In genomic region chr4:122776916-122777315, GRCh38 we compare ENCODE assay signal across 17 cellular contexts. TPM values are rescaled to one million over a fixed set of nuclear protein-coding genes. Genes with fewer than 3 reads are reported as not detected.
DNase-seq lines count a peak whose midpoint lies in the region; ATAC-seq, FAIRE-seq and TF ChIP-seq lines count a peak whose summit lies in the region.
"Had no signal": no experiment of that assay in that cellular context is flagged by ENCODE, and none has a peak within 500 bp of the region (broad histone marks: within the 10 kb centered on the region; RNA-seq: fewer than 3 reads in every experiment).

No MANE protein-coding gene starts in this region.

- H3K36me3 ChIP-seq in small intestine (ENCODE audit: control insufficient read depth in 2 of 2, insufficient read depth in 2 of 2, low read length in 2 of 2) = no peaks in the 10 kb centered on the region
- H3K36me3 ChIP-seq in ascending aorta = no peaks in the 10 kb centered on the region
- H3K36me3 ChIP-seq: left ventricle myocardium inferior had no signal

- H3K27ac ChIP-seq in small intestine (ENCODE audit: low read depth in 1 of 2, low read length in 1 of 2) (no peak overlapping the region), ascending aorta (no peak overlapping the region)
- H3K27ac ChIP-seq: 22Rv1, left ventricle myocardium inferior had no signal

- H3K4me3 ChIP-seq in small intestine (ENCODE audit: low read depth in 1 of 2, low read length in 2 of 2) (no peak overlapping the region), ascending aorta (no peak overlapping the region)
- H3K4me3 ChIP-seq: left ventricle myocardium inferior had no signal

- no peaks in the 10 kb centered on the region for H3K4me1 ChIP-seq in small intestine (ENCODE audit: control insufficient read depth in 2 of 2, insufficient read depth in 1 of 2, low read depth in 1 of 2, low read length in 1 of 2)
- H3K4me1 ChIP-seq in ascending aorta = no peaks in the 10 kb centered on the region

- no peak for TF ChIP-seq CTCF in ascending aorta (IDR thresholded peaks at IDR 0.05)

- intact Hi-C loops in ascending aorta (cut with DNase I) = no loop called here

- FAIRE-seq in small intestine (lab: Jason Lieb, UNC) = no peak
- FAIRE-seq: GM12892 had no signal

- no peaks in the 10 kb centered on the region for H3K9me3 ChIP-seq in small intestine (ENCODE audit: control insufficient read depth, low read depth)
- no peaks in the 10 kb centered on the region for H3K9me3 ChIP-seq in ascending aorta

- whole genome bisulfite sequencing in small intestine, 3 donors = 21 to 55% (median 40%) methylated on average over 4 of the region's 4 CpGs

- DNase-seq in DMS 273 (lab: John Stamatoyannopoulos, UW; ENCODE audit: unreplicated experiment) = peak; percentile 6
- DNase-seq in DMS 273 treated with DMSO at 0.1 percent for 48 hours (lab: John Stamatoyannopoulos, UW) = no peak
- peak; percentile 33 for DNase-seq in NCI-H510A treated with DMSO at 0.1 percent for 48 hours (lab: John Stamatoyannopoulos, UW)
- DNase-seq in dermis microvascular lymphatic vessel endothelial cell (ENCODE audit: low read depth in 2 of 2) = peak; percentile 25 to 77
- DNase-seq in small intestine = peak; percentile 73
- DNase-seq in ascending aorta (ENCODE audit: low spot score in 2 of 2) = no peak
- no peak for DNase-seq in left lobe of liver (ENCODE audit: low spot score)
- DNase-seq: activated CD4-positive, alpha-beta T cell treated with anti-CD3 and anti-CD28 coated beads for 1 hour; hypothalamus; left ventricle myocardium inferior; naive thymus-derived CD8-positive, alpha-beta T cell; stimulated activated CD4-positive, alpha-beta T cell treated with anti-CD3 and anti-CD28 coated beads, Interleukin-1b, Interleukin-23, amount 100 ng/mL, for 48 hours; T-helper 2 cell had no signal

- no peaks in the 10 kb centered on the region for H3K27me3 ChIP-seq in small intestine (ENCODE audit: control insufficient read depth in 2 of 2, insufficient read depth in 2 of 2, low read length in 2 of 2)
- no peaks in the 10 kb centered on the region for H3K27me3 ChIP-seq in ascending aorta

- ATAC-seq in GM21367 (IDR thresholded peaks at IDR 0.05; ENCODE audit: unreplicated experiment) (no peak), left lobe of liver (no peak)
- ATAC-seq: naive thymus-derived CD8-positive, alpha-beta T cell had no signal

RNA-seq across cellular contexts. Expression of gene BBS12, which starts 44.4 kb away (rescaled TPM):
- 4.3 and 4.4 TPM in 2 replicates for total RNA-seq in dermis microvascular lymphatic vessel endothelial cell
- polyA plus RNA-seq in small intestine = 1 to 10 TPM; 1.3 to 1.5 (median 1.4) TPM
- total RNA-seq in ascending aorta = not detected
- total RNA-seq in left lobe of liver = 0.55 TPM

RNA-seq across cellular contexts. Expression of gene FGF2, which starts 49.7 kb away (rescaled TPM):
- 7.0 and 10.3 TPM in 2 replicates for total RNA-seq in dermis microvascular lymphatic vessel endothelial cell
- 1 to 10 TPM in 1 of 3 donors, under 1 TPM in 2; 0.22 to 2.6 (median 0.81) TPM for polyA plus RNA-seq in small intestine
- total RNA-seq in ascending aorta = 20.8 TPM
- total RNA-seq in left lobe of liver = 1.2 TPM
- total RNA-seq: naive thymus-derived CD8-positive, alpha-beta T cell had no signal
- polyA plus RNA-seq: IgD-negative memory B cell; naive thymus-derived CD8-positive, alpha-beta T cell had no signal

Comparison
In these comparisons a context has a peak if more than half of its experiments do, and no peak if none do; other contexts are left out.
1. DNase-seq: peak in DMS 273 (single experiment), NCI-H510A treated with DMSO at 0.1 percent for 48 hours (single experiment), dermis microvascular lymphatic vessel endothelial cell (2 of 2) and small intestine (single experiment); none in DMS 273 treated with DMSO at 0.1 percent for 48 hours (single experiment), ascending aorta (0 of 2) and left lobe of liver (single experiment).